ENCODE assay signal across 7 cellular contexts in the genomic region with DNA sequence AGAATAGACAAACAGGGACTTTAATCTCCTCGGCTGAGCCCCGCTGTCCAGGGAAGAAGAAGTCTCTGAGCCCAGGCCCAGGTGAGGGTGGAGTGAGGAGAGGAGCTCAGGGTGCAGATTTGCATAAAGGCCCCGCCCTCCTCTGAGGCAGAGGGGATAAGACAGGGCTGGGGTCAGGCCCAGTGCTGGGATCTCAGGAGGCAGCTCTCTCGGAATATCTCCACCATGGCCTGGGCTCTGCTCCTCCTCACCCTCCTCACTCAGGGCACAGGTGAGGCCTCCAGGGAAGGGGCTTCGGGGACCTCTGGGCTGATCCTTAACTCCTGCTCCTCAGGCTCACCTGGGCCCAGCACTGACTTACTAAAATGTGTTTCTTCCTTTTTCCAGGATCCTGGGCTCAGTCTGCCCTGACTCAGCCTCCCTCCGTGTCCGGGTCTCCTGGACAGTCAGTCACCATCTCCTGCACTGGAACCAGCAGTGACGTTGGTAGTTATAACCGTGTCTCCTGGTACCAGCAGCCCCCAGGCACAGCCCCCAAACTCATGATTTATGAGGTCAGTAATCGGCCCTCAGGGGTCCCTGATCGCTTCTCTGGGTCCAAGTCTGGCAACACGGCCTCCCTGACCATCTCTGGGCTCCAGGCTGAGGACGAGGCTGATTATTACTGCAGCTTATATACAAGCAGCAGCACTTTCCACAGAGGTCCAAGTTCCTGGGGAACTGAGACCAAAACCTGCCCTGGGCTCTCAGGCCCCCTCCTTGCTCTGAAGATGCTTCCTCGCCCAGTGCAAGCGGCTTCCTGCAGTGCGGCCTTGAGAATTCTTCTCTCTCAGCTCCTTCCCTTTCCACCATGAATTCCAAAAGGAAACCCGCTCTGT.
DNase-seq lines count a peak whose midpoint lies in the region; ATAC-seq, FAIRE-seq and TF ChIP-seq lines count a peak whose summit lies in the region.
"Not testable (repeated sequence)": the region's sequence is repeated elsewhere in the genome, so short reads cannot be mapped to it uniquely, and the experiment has no call there.

No MANE protein-coding gene starts in this region.

- H3K36me3 Mint-ChIP-seq in CD4-positive, alpha-beta memory T cell; WTC11; endothelial cell (ENCODE audit: low read depth, unreplicated experiment); immature natural killer cell; natural killer cell treated with Interleukin-12 subunit alpha and Interleukin-12 subunit beta and Interleukin-15 and Interleukin-18, amount 100 ng/mL, for 72 hours: not testable (repeated sequence)

- peak overlapping the region in 4 of 8 donors; percentile 25 to 64 (median 46) for H3K4me3 Mint-ChIP-seq in CD4-positive, alpha-beta memory T cell
- not testable (repeated sequence) for H3K4me3 Mint-ChIP-seq in WTC11; endothelial cell (ENCODE audit: unreplicated experiment)
- peak overlapping the region; percentile 76 to 87 (median 80) for H3K4me3 Mint-ChIP-seq in immature natural killer cell
- H3K4me3 Mint-ChIP-seq in natural killer cell treated with Interleukin-12 subunit alpha and Interleukin-12 subunit beta and Interleukin-15 and Interleukin-18, amount 100 ng/mL, for 72 hours, result peak overlapping the region; percentile 53

- H3K27ac ChIP-seq in CD4-positive, alpha-beta memory T cell (ENCODE audit: low read depth, low read length), result not testable (repeated sequence)

- H3K4me1 Mint-ChIP-seq in CD4-positive, alpha-beta memory T cell, result peaks cover 9 to 37% (median 20%) of the 10 kb centered on the region in 4 donors
- peaks cover 13% of the 10 kb centered on the region for H3K4me1 Mint-ChIP-seq in WTC11
- peaks cover 15% of the 10 kb centered on the region for H3K4me1 Mint-ChIP-seq in endothelial cell (ENCODE audit: unreplicated experiment)
- H3K4me1 Mint-ChIP-seq in immature natural killer cell, result peaks cover 77 to 92% of the 10 kb centered on the region in 2 donors
- H3K4me1 Mint-ChIP-seq in natural killer cell treated with Interleukin-12 subunit alpha and Interleukin-12 subunit beta and Interleukin-15 and Interleukin-18, amount 100 ng/mL, for 72 hours (ENCODE audit: low read depth in 2 of 2), result peaks cover 42 to 50% of the 10 kb centered on the region in 2 donors

- not testable (repeated sequence) for H3K36me3 ChIP-seq in CD4-positive, alpha-beta memory T cell (ENCODE audit: insufficient read depth, low read length); H7 (replicated peaks; ENCODE audit: control insufficient read depth, insufficient read depth, low read length)

- FAIRE-seq in urothelium cell line (lab: Jason Lieb, UNC), result peak; percentile 20

- H3K4me3 ChIP-seq in CD4-positive, alpha-beta memory T cell (ENCODE audit: low read length in 2 of 2); H7 (ENCODE audit: insufficient read depth, low read depth, low read length): not testable (repeated sequence)

- CTCF ChIA-PET in CD4-positive, alpha-beta memory T cell (lab: Charles Lee; ENCODE audit: partially characterized antibody), result interaction anchor here (1.0 kb wide), 1 partner anchor 11 kb away, joined by 3 read pairs; no protein-coding TSS in a partner anchor
- CTCF ChIA-PET in WTC11 (lab: Charles Lee), result interaction anchor here (0.7 to 2.7 kb wide), 14 partner anchors 10 to 176 kb away, joined by 3 to 24 read pairs (median 6); partner anchors contain the start of gene PRAME

- not testable (repeated sequence) for DNase-seq in CD4-positive, alpha-beta memory T cell; endothelial cell (ENCODE audit: low spot score); immature natural killer cell; natural killer cell treated with Interleukin-12 subunit alpha and Interleukin-12 subunit beta and Interleukin-15 and Interleukin-18, amount 100 ng/mL, for 72 hours (ENCODE audit: low spot score); urothelium cell line (ENCODE audit: low spot score)
- peak; percentile 71 for DNase-seq in H7
- DNase-seq in WTC11 (ENCODE audit: low spot score), result peak; percentile 46

- H3K27ac Mint-ChIP-seq in CD4-positive, alpha-beta memory T cell, result peak overlapping the region in 4 of 7 donors; percentile 46 to 89 (median 68)
- H3K27ac Mint-ChIP-seq in WTC11, result not testable (repeated sequence)
- peak overlapping the region; percentile 81 for H3K27ac Mint-ChIP-seq in endothelial cell (ENCODE audit: unreplicated experiment)
- H3K27ac Mint-ChIP-seq in immature natural killer cell, result peak overlapping the region; percentile 67 to 96 (median 92)
- H3K27ac Mint-ChIP-seq in natural killer cell treated with Interleukin-12 subunit alpha and Interleukin-12 subunit beta and Interleukin-15 and Interleukin-18, amount 100 ng/mL, for 72 hours, result peak overlapping the region in 1 of 2 donors; percentile 44

- POLR2A ChIA-PET in CD4-positive, alpha-beta memory T cell (lab: Charles Lee; ENCODE audit: partially characterized antibody), result interaction anchor here (0.8 kb wide), 1 partner anchor 11 kb away, joined by 3 read pairs; no protein-coding TSS in a partner anchor
- POLR2A ChIA-PET in WTC11 (lab: Charles Lee), result not testable (repeated sequence)

- not testable (repeated sequence) for H3K4me1 ChIP-seq in CD4-positive, alpha-beta memory T cell (ENCODE audit: insufficient read depth, low read length)

- H3K9me3 Mint-ChIP-seq in CD4-positive, alpha-beta memory T cell; WTC11; endothelial cell (ENCODE audit: unreplicated experiment); immature natural killer cell; natural killer cell treated with Interleukin-12 subunit alpha and Interleukin-12 subunit beta and Interleukin-15 and Interleukin-18, amount 100 ng/mL, for 72 hours: not testable (repeated sequence)

- H3K27me3 Mint-ChIP-seq in CD4-positive, alpha-beta memory T cell; endothelial cell (ENCODE audit: unreplicated experiment); immature natural killer cell (ENCODE audit: low read depth in 3 of 3); natural killer cell treated with Interleukin-12 subunit alpha and Interleukin-12 subunit beta and Interleukin-15 and Interleukin-18, amount 100 ng/mL, for 72 hours: not testable (repeated sequence)
- peaks cover 98% of the 10 kb centered on the region for H3K27me3 Mint-ChIP-seq in WTC11 (ENCODE audit: low read depth)

- H3K27me3 ChIP-seq in CD4-positive, alpha-beta memory T cell (ENCODE audit: insufficient read depth, low read length), result not testable (repeated sequence)
- peaks cover 38% of the 10 kb centered on the region for H3K27me3 ChIP-seq in H7 (ENCODE audit: control insufficient read depth, insufficient read depth, low read length)

- intact Hi-C loops in CD4-positive, alpha-beta memory T cell (cut with micrococcal nuclease), result not testable (repeated sequence)

- not testable (repeated sequence) for H3K9me3 ChIP-seq in CD4-positive, alpha-beta memory T cell (ENCODE audit: control insufficient read depth in 1 of 2, low read length in 2 of 2)

- not testable (repeated sequence) for TF ChIP-seq CTCF in WTC11 (IDR thresholded peaks at IDR 0.05); endothelial cell (IDR thresholded peaks at IDR 0.05; ENCODE audit: unreplicated experiment)

- peak; percentile 96 for ATAC-seq in WTC11
- not testable (repeated sequence) for ATAC-seq in natural killer cell treated with Interleukin-12 subunit alpha and Interleukin-12 subunit beta and Interleukin-15 and Interleukin-18, amount 100 ng/mL, for 72 hours
